ENCODE assay signal across 8 cellular contexts in genomic region chr9:86281577-86282076, GRCh38. TPM values are rescaled to one million over a fixed set of nuclear protein-coding genes. Genes with fewer than 3 reads are reported as not detected.
DNase-seq lines count a peak whose midpoint lies in the region; ATAC-seq and TF ChIP-seq lines count a peak whose summit lies in the region.

No MANE protein-coding gene starts in this region.

- peak; percentile 1 for ATAC-seq in GM18861 (IDR thresholded peaks at IDR 0.05; ENCODE audit: unreplicated experiment)
- peak; percentile 37 for ATAC-seq in HG03175 (IDR thresholded peaks at IDR 0.05; ENCODE audit: unreplicated experiment)
- ATAC-seq in gastroesophageal sphincter = no peak

- WGBS in gastroesophageal sphincter (ENCODE audit: low coverage in 1 of 2), 2 donors = 0% methylated on average over 3 of the region's 31 CpGs; no CpG with 5 or more reads in 1 of the 2 donors

- DNase-seq in AG04450 (ENCODE audit: low read depth, low spot score) (no peak), WERI-Rb-1 (no peak), skeletal muscle cell (ENCODE audit: low read depth) (no peak), inferior parietal cortex (ENCODE audit: extremely low spot score) (no peak), activated gamma-delta T cell (lab: John Stamatoyannopoulos, UW) (no peak)

- H3K27ac ChIP-seq in AG04450 (ENCODE audit: low read depth, low read length) (peak overlapping the region; percentile 91), WERI-Rb-1 (peak overlapping the region; percentile 95), gastroesophageal sphincter (peak overlapping the region; percentile 87 to 99 (median 98))

- no peaks in the 10 kb centered on the region; the same call in 1 of the 2 replicates for H3K9me3 ChIP-seq in AG04450 (ENCODE audit: control insufficient read depth, insufficient read depth, low read length)
- no peaks in the 10 kb centered on the region for H3K9me3 ChIP-seq in WERI-Rb-1 (ENCODE audit: severe bottlenecking)
- H3K9me3 ChIP-seq in gastroesophageal sphincter = no peaks in the 10 kb centered on the region

- H3K4me3 ChIP-seq in AG04450 (ENCODE audit: low read depth, low read length) (peak overlapping the region; percentile 95), WERI-Rb-1 (ENCODE audit: low read depth, low read length) (peak overlapping the region; percentile 93), gastroesophageal sphincter (peak overlapping the region; percentile 76 to 93), skeletal muscle cell (ENCODE audit: low read depth, low read length) (peak overlapping the region; percentile 87)

- TF ChIP-seq CTCF in AG04450 (IDR thresholded peaks at IDR 0.05; ENCODE audit: low read depth, low read length) (no peak), WERI-Rb-1 (IDR thresholded peaks at IDR 0.05; ENCODE audit: low read depth, low read length) (no peak), gastroesophageal sphincter (IDR thresholded peaks at IDR 0.05) (peak in 1 of 4 experiments; percentile 12)

- H3K36me3 ChIP-seq in WERI-Rb-1 (peaks cover 18% of the 10 kb centered on the region), gastroesophageal sphincter (no peaks in the 10 kb centered on the region)

- no peaks in the 10 kb centered on the region for H3K27me3 ChIP-seq in AG04450 (ENCODE audit: control insufficient read depth, insufficient read depth, low read length)
- H3K27me3 ChIP-seq in WERI-Rb-1 (ENCODE audit: insufficient read depth, low read depth, severe bottlenecking) = no peaks in the 10 kb centered on the region
- no peaks in the 10 kb centered on the region for H3K27me3 ChIP-seq in gastroesophageal sphincter

- CTCF ChIA-PET in AG04450 (lab: Charles Lee) = no interaction called here

- peaks cover 0 to 55% (median 16%) of the 10 kb centered on the region in 3 donors for H3K4me1 ChIP-seq in gastroesophageal sphincter

- no peak for TF ChIP-seq EP300 in gastroesophageal sphincter (IDR thresholded peaks at IDR 0.05)

- POLR2A ChIA-PET in AG04450 (lab: Yijun Ruan, JAX) = interaction anchor here (1.1 kb wide), 1 partner anchor 124 kb away, joined by 5 read pairs; no protein-coding TSS in a partner anchor

- TF ChIP-seq POLR2A in gastroesophageal sphincter (IDR thresholded peaks at IDR 0.05) = no peak

RNA-seq across cellular contexts. Expression of gene ISCA1, which starts 0.7 kb away (rescaled TPM):
- polyA plus RNA-seq in AG04450 (2011; rRNA removed) = 22.8 and 31.4 TPM in 2 replicates
- polyA minus RNA-seq in AG04450 (2011; rRNA and poly(A)+ RNA removed) = 7.2 and 11.9 TPM in 2 replicates
- total RNA-seq in gastroesophageal sphincter = 10 to 100 TPM; 43.3 to 81.2 (median 57.6) TPM

RNA-seq across cellular contexts. Expression of gene C9orf153, which starts 22.2 kb away (rescaled TPM):
- 0.30 TPM in 1 of 2 replicates, not detected in the other for polyA plus RNA-seq in AG04450 (2011; rRNA removed)
- polyA minus RNA-seq in AG04450 (2011; rRNA and poly(A)+ RNA removed) = 0.23 and 0.26 TPM in 2 replicates
- under 1 TPM in 3 of 4 donors, not detected in 1; 0.31 to 0.54 (median 0.47) TPM for total RNA-seq in gastroesophageal sphincter
